Comparison of ENCODE assay signal across 1 cellular context in the genomic region with DNA sequence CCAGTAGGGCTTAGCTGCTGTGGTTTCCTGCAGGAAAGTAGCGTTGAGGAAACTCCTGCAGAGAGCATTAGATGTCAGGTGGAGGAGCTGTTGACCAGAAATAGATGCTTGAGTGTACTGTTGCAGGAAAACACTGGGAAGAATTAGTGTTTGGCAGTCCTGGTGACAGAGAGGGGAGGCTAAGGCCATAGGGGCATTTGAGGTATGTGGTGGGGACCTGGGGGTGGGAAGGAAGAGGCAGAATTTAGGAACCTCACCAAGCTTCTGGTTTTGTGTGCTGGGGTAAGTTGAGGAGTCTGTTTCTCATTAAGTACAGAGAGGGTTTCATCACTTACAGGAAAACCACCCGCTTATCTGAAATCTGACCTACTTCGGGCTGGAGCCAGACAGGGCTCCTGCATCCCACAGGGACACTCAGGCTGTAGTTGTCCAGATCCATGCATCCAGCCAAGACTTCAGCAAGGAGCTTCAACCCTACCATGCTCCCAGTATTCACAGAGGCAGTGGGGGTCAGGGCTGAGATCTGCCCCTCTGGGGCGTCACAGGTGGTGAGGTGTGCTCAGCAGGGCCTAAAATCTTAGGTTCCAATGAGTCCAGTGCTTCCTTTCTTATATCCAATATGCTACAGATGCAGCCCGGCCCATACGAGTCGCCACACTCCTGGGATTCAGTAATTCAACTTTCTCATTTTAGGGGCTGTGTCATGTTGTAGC.
A peak's percentile ranks its signal among the peaks of the same experiment; 100 is the strongest.
TF ChIP-seq lines count a peak whose summit lies in the region.

No MANE protein-coding gene starts in this region.

TF ChIP-seq in SK-N-SH, 30 proteins besides CTCF, POLR2A, EP300 and RAD21 (continued from another document):
- TF ChIP-seq, protein P1, sequence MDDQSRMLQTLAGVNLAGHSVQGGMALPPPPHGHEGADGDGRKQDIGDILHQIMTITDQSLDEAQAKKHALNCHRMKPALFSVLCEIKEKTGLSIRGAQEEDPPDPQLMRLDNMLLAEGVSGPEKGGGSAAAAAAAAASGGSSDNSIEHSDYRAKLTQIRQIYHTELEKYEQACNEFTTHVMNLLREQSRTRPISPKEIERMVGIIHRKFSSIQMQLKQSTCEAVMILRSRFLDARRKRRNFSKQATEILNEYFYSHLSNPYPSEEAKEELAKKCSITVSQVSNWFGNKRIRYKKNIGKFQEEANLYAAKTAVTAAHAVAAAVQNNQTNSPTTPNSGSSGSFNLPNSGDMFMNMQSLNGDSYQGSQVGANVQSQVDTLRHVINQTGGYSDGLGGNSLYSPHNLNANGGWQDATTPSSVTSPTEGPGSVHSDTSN (IDR thresholded peaks at IDR 0.05) = peak; percentile 50
- peak; percentile 77; the same call in 1 of the 2 replicates for TF ChIP-seq RXRA (IDR thresholded peaks at IDR 0.05; ENCODE audit: borderline replicate concordance, low read depth)
- TF ChIP-seq TEAD4 (IDR thresholded peaks at IDR 0.05; ENCODE audit: borderline replicate concordance, insufficient read depth) = peak; percentile 76; the same call in 1 of the 2 replicates
